In the genomic region with DNA sequence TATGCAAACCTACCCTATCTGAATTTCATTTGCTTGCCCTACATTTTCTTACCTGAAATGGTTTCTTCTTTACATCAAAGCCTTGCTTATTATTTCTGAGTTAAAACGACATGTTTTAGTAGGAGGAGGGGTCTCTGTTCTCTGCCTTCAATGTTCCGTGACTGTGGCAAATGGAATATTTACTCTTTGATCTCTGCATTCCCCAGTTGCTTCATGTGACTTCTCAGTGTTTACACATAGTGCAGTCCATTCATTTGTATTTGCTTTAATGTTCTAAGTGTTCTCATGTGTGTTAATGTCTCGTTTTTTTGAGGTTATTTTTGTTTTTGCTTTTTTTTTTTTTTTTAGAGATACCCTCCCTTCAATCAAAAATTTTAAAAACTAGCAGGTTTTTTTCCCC, we compare ENCODE assay signal across 1 cellular context.
TF ChIP-seq lines count a peak whose summit lies in the region.

No MANE protein-coding gene starts in this region.

TF ChIP-seq in HepG2, 621 proteins besides CTCF, POLR2A, EP300 and RAD21 (continued from another document and continues in another):
- TF ChIP-seq, protein P1, sequence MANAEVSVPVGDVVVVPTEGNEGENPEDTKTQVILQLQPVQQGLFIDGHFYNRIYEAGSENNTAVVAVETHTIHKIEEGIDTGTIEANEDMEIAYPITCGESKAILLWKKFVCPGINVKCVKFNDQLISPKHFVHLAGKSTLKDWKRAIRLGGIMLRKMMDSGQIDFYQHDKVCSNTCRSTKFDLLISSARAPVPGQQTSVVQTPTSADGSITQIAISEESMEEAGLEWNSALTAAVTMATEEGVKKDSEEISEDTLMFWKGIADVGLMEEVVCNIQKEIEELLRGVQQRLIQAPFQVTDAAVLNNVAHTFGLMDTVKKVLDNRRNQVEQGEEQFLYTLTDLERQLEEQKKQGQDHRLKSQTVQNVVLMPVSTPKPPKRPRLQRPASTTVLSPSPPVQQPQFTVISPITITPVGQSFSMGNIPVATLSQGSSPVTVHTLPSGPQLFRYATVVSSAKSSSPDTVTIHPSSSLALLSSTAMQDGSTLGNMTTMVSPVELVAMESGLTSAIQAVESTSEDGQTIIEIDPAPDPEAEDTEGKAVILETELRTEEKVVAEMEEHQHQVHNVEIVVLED (CRISPR knock-in tag; IDR thresholded peaks at IDR 0.05; ENCODE audit: borderline replicate concordance) = no peak
- TF ChIP-seq, protein P2, sequence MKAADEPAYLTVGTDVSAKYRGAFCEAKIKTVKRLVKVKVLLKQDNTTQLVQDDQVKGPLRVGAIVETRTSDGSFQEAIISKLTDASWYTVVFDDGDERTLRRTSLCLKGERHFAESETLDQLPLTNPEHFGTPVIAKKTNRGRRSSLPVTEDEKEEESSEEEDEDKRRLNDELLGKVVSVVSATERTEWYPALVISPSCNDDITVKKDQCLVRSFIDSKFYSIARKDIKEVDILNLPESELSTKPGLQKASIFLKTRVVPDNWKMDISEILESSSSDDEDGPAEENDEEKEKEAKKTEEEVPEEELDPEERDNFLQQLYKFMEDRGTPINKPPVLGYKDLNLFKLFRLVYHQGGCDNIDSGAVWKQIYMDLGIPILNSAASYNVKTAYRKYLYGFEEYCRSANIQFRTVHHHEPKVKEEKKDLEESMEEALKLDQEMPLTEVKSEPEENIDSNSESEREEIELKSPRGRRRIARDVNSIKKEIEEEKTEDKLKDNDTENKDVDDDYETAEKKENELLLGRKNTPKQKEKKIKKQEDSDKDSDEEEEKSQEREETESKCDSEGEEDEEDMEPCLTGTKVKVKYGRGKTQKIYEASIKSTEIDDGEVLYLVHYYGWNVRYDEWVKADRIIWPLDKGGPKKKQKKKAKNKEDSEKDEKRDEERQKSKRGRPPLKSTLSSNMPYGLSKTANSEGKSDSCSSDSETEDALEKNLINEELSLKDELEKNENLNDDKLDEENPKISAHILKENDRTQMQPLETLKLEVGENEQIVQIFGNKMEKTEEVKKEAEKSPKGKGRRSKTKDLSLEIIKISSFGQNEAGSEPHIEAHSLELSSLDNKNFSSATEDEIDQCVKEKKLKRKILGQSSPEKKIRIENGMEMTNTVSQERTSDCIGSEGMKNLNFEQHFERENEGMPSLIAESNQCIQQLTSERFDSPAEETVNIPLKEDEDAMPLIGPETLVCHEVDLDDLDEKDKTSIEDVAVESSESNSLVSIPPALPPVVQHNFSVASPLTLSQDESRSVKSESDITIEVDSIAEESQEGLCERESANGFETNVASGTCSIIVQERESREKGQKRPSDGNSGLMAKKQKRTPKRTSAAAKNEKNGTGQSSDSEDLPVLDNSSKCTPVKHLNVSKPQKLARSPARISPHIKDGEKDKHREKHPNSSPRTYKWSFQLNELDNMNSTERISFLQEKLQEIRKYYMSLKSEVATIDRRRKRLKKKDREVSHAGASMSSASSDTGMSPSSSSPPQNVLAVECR (CRISPR knock-in tag; IDR thresholded peaks at IDR 0.05; ENCODE audit: borderline replicate concordance) = no peak
- TF ChIP-seq JUNB (CRISPR knock-in tag; IDR thresholded peaks at IDR 0.05; ENCODE audit: borderline replicate concordance) (no peak), HMGA1 (CRISPR knock-in tag; conservative IDR thresholded peaks at IDR 0.05) (no peak), GTF3A (CRISPR knock-in tag; conservative IDR thresholded peaks at IDR 0.05) (no peak), ZNF44 (CRISPR knock-in tag; IDR thresholded peaks at IDR 0.05) (no peak), ZNF552 (CRISPR knock-in tag; IDR thresholded peaks at IDR 0.05; ENCODE audit: borderline replicate concordance) (no peak), FOSL2 (CRISPR knock-in tag; IDR thresholded peaks at IDR 0.05) (peak; percentile 67), SCMH1 (CRISPR knock-in tag; IDR thresholded peaks at IDR 0.05; ENCODE audit: borderline replicate concordance) (no peak), ZNF253 (CRISPR knock-in tag; IDR thresholded peaks at IDR 0.05; ENCODE audit: borderline replicate concordance) (no peak), SRY (CRISPR knock-in tag; IDR thresholded peaks at IDR 0.05) (no peak), ZNF839 (CRISPR knock-in tag; IDR thresholded peaks at IDR 0.05; ENCODE audit: borderline replicate concordance) (no peak), ZSCAN25 (CRISPR knock-in tag; IDR thresholded peaks at IDR 0.05) (no peak), TCF12 (IDR thresholded peaks at IDR 0.05) (no peak), TCF12 (CRISPR knock-in tag; IDR thresholded peaks at IDR 0.05) (no peak), ZNF547 (CRISPR knock-in tag; IDR thresholded peaks at IDR 0.05) (no peak), ZNF3 (CRISPR knock-in tag; IDR thresholded peaks at IDR 0.05) (no peak), ZNF136 (CRISPR knock-in tag; IDR thresholded peaks at IDR 0.05; ENCODE audit: low read depth) (no peak), ZNF446 (CRISPR knock-in tag; IDR thresholded peaks at IDR 0.05) (no peak), KDM6A (CRISPR knock-in tag; IDR thresholded peaks at IDR 0.05; ENCODE audit: low read depth) (peak; percentile 88), ZSCAN31 (CRISPR knock-in tag; IDR thresholded peaks at IDR 0.05; ENCODE audit: low read depth) (no peak), ARNTL (CRISPR knock-in tag; IDR thresholded peaks at IDR 0.05) (no peak), NRL (CRISPR knock-in tag; IDR thresholded peaks at IDR 0.05; ENCODE audit: borderline replicate concordance) (no peak), ELF1 (CRISPR knock-in tag; IDR thresholded peaks at IDR 0.05) (no peak), TP53 (CRISPR knock-in tag; conservative IDR thresholded peaks at IDR 0.05) (no peak), PHF20 (CRISPR knock-in tag; IDR thresholded peaks at IDR 0.05) (no peak), RXRA (CRISPR knock-in tag; IDR thresholded peaks at IDR 0.05) (no peak), MED8 (CRISPR knock-in tag; IDR thresholded peaks at IDR 0.05; ENCODE audit: insufficient replicate concordance) (no peak), RARG (CRISPR knock-in tag; IDR thresholded peaks at IDR 0.05; ENCODE audit: low read depth) (no peak), SETDB1 (CRISPR knock-in tag; IDR thresholded peaks at IDR 0.05; ENCODE audit: borderline replicate concordance) (no peak)
- TF ChIP-seq, protein P3, sequence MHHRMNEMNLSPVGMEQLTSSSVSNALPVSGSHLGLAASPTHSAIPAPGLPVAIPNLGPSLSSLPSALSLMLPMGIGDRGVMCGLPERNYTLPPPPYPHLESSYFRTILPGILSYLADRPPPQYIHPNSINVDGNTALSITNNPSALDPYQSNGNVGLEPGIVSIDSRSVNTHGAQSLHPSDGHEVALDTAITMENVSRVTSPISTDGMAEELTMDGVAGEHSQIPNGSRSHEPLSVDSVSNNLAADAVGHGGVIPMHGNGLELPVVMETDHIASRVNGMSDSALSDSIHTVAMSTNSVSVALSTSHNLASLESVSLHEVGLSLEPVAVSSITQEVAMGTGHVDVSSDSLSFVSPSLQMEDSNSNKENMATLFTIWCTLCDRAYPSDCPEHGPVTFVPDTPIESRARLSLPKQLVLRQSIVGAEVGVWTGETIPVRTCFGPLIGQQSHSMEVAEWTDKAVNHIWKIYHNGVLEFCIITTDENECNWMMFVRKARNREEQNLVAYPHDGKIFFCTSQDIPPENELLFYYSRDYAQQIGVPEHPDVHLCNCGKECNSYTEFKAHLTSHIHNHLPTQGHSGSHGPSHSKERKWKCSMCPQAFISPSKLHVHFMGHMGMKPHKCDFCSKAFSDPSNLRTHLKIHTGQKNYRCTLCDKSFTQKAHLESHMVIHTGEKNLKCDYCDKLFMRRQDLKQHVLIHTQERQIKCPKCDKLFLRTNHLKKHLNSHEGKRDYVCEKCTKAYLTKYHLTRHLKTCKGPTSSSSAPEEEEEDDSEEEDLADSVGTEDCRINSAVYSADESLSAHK (CRISPR knock-in tag; IDR thresholded peaks at IDR 0.05; ENCODE audit: borderline replicate concordance) = no peak
- TF ChIP-seq, protein P4, sequence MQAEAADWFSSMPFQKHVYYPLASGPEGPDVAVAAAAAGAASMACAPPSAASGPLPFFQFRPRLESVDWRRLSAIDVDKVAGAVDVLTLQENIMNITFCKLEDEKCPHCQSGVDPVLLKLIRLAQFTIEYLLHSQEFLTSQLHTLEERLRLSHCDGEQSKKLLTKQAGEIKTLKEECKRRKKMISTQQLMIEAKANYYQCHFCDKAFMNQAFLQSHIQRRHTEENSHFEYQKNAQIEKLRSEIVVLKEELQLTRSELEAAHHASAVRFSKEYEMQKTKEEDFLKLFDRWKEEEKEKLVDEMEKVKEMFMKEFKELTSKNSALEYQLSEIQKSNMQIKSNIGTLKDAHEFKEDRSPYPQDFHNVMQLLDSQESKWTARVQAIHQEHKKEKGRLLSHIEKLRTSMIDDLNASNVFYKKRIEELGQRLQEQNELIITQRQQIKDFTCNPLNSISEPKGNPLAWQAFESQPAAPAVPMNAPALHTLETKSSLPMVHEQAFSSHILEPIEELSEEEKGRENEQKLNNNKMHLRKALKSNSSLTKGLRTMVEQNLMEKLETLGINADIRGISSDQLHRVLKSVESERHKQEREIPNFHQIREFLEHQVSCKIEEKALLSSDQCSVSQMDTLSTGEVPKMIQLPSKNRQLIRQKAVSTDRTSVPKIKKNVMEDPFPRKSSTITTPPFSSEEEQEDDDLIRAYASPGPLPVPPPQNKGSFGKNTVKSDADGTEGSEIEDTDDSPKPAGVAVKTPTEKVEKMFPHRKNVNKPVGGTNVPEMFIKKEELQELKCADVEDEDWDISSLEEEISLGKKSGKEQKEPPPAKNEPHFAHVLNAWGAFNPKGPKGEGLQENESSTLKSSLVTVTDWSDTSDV (CRISPR knock-in tag; IDR thresholded peaks at IDR 0.05) = no peak
- TF ChIP-seq, protein P5, sequence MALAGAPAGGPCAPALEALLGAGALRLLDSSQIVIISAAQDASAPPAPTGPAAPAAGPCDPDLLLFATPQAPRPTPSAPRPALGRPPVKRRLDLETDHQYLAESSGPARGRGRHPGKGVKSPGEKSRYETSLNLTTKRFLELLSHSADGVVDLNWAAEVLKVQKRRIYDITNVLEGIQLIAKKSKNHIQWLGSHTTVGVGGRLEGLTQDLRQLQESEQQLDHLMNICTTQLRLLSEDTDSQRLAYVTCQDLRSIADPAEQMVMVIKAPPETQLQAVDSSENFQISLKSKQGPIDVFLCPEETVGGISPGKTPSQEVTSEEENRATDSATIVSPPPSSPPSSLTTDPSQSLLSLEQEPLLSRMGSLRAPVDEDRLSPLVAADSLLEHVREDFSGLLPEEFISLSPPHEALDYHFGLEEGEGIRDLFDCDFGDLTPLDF (CRISPR knock-in tag; IDR thresholded peaks at IDR 0.05) = no peak
- TF ChIP-seq, protein P6, sequence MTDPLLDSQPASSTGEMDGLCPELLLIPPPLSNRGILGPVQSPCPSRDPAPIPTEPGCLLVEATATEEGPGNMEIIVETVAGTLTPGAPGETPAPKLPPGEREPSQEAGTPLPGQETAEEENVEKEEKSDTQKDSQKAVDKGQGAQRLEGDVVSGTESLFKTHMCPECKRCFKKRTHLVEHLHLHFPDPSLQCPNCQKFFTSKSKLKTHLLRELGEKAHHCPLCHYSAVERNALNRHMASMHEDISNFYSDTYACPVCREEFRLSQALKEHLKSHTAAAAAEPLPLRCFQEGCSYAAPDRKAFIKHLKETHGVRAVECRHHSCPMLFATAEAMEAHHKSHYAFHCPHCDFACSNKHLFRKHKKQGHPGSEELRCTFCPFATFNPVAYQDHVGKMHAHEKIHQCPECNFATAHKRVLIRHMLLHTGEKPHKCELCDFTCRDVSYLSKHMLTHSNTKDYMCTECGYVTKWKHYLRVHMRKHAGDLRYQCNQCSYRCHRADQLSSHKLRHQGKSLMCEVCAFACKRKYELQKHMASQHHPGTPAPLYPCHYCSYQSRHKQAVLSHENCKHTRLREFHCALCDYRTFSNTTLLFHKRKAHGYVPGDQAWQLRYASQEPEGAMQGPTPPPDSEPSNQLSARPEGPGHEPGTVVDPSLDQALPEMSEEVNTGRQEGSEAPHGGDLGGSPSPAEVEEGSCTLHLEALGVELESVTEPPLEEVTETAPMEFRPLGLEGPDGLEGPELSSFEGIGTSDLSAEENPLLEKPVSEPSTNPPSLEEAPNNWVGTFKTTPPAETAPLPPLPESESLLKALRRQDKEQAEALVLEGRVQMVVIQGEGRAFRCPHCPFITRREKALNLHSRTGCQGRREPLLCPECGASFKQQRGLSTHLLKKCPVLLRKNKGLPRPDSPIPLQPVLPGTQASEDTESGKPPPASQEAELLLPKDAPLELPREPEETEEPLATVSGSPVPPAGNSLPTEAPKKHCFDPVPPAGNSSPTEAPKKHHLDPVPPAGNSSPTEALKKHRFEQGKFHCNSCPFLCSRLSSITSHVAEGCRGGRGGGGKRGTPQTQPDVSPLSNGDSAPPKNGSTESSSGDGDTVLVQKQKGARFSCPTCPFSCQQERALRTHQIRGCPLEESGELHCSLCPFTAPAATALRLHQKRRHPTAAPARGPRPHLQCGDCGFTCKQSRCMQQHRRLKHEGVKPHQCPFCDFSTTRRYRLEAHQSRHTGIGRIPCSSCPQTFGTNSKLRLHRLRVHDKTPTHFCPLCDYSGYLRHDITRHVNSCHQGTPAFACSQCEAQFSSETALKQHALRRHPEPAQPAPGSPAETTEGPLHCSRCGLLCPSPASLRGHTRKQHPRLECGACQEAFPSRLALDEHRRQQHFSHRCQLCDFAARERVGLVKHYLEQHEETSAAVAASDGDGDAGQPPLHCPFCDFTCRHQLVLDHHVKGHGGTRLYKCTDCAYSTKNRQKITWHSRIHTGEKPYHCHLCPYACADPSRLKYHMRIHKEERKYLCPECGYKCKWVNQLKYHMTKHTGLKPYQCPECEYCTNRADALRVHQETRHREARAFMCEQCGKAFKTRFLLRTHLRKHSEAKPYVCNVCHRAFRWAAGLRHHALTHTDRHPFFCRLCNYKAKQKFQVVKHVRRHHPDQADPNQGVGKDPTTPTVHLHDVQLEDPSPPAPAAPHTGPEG (CRISPR knock-in tag; IDR thresholded peaks at IDR 0.05) = no peak
- TF ChIP-seq, protein P7, sequence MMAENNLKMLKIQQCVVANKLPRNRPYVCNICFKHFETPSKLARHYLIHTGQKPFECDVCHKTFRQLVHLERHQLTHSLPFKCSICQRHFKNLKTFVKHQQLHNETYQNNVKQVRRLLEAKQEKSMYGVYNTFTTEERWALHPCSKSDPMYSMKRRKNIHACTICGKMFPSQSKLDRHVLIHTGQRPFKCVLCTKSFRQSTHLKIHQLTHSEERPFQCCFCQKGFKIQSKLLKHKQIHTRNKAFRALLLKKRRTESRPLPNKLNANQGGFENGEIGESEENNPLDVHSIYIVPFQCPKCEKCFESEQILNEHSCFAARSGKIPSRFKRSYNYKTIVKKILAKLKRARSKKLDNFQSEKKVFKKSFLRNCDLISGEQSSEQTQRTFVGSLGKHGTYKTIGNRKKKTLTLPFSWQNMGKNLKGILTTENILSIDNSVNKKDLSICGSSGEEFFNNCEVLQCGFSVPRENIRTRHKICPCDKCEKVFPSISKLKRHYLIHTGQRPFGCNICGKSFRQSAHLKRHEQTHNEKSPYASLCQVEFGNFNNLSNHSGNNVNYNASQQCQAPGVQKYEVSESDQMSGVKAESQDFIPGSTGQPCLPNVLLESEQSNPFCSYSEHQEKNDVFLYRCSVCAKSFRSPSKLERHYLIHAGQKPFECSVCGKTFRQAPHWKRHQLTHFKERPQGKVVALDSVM (CRISPR knock-in tag; IDR thresholded peaks at IDR 0.05) = no peak
- TF ChIP-seq, protein P8, sequence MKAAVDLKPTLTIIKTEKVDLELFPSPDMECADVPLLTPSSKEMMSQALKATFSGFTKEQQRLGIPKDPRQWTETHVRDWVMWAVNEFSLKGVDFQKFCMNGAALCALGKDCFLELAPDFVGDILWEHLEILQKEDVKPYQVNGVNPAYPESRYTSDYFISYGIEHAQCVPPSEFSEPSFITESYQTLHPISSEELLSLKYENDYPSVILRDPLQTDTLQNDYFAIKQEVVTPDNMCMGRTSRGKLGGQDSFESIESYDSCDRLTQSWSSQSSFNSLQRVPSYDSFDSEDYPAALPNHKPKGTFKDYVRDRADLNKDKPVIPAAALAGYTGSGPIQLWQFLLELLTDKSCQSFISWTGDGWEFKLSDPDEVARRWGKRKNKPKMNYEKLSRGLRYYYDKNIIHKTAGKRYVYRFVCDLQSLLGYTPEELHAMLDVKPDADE (CRISPR knock-in tag; IDR thresholded peaks at IDR 0.05) = no peak
- TF ChIP-seq, protein P9, sequence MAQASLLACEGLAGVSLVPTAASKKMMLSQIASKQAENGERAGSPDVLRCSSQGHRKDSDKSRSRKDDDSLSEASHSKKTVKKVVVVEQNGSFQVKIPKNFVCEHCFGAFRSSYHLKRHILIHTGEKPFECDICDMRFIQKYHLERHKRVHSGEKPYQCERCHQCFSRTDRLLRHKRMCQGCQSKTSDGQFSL (CRISPR knock-in tag; IDR thresholded peaks at IDR 0.05) = no peak
